In genomic region chr15:77457619-77458265, GRCh38 we compare ENCODE assay signal across 10 cellular contexts. TPM values are rescaled to one million over a fixed set of nuclear protein-coding genes. Genes with fewer than 3 reads are reported as not detected.
DNase-seq lines count a peak whose midpoint lies in the region; ATAC-seq and TF ChIP-seq lines count a peak whose summit lies in the region.
"Had no signal": no experiment of that assay in that cellular context is flagged by ENCODE, and none has a peak within 500 bp of the region (broad histone marks: within the 10 kb centered on the region; RNA-seq: fewer than 3 reads in every experiment).

No MANE protein-coding gene starts in this region.

- H3K4me3 ChIP-seq in GM12865 (ENCODE audit: low read depth, low read length) (no peak overlapping the region), endocrine pancreas (ENCODE audit: control insufficient read depth, insufficient read depth, low read length) (peak overlapping the region; percentile 49)
- H3K4me3 ChIP-seq: cardiac muscle cell had no signal

- no peaks in the 10 kb centered on the region for H3K9me3 ChIP-seq in endocrine pancreas (ENCODE audit: control insufficient read depth, low read length)

- H3K9ac ChIP-seq in endocrine pancreas (ENCODE audit: control insufficient read depth, insufficient read depth, low read length): no peak overlapping the region
- H3K9ac ChIP-seq: parathyroid adenoma had no signal

- H3K4me1 ChIP-seq in endocrine pancreas (ENCODE audit: control insufficient read depth, insufficient read depth, low read length): peaks cover 12% of the 10 kb centered on the region
- H3K4me1 ChIP-seq: parathyroid adenoma had no signal

- H3K27me3 ChIP-seq in endocrine pancreas (ENCODE audit: control insufficient read depth, insufficient read depth, low read length): no peaks in the 10 kb centered on the region
- H3K27me3 ChIP-seq: cardiac muscle cell had no signal

- no peak for TF ChIP-seq CTCF in GM12865 (IDR thresholded peaks at IDR 0.05; ENCODE audit: insufficient read depth, low read depth, low read length, missing control alignments)

- DNase-seq in GM12865 (ENCODE audit: low read depth) (peak; percentile 31), RPMI8226 (peak; percentile 73), pulmonary artery endothelial cell (ENCODE audit: low read depth, low spot score) (peak; percentile 78), cerebellum (ENCODE audit: low spot score) (no peak)
- DNase-seq: Karpas-422 had no signal

- H3K36me3 ChIP-seq in endocrine pancreas (ENCODE audit: control insufficient read depth, insufficient read depth, low read length): no peaks in the 10 kb centered on the region

- ATAC-seq in HG02798 (IDR thresholded peaks at IDR 0.05; ENCODE audit: poor library complexity, unreplicated experiment): no peak
- ATAC-seq in GM19397 (IDR thresholded peaks at IDR 0.05; ENCODE audit: unreplicated experiment): no peak

RNA-seq across cellular contexts. Expression of gene HMG20A, which starts 37.1 kb away (rescaled TPM):
- total RNA-seq in pulmonary artery endothelial cell (30.2 and 35.4 TPM in 2 replicates), cerebellum (56.2 TPM)

RNA-seq across cellular contexts. Expression of gene PEAK1, which starts 37.8 kb away (rescaled TPM):
- total RNA-seq in pulmonary artery endothelial cell: 69.5 and 78.1 TPM in 2 replicates
- total RNA-seq in cerebellum: 34.8 TPM
